In the genomic region with DNA sequence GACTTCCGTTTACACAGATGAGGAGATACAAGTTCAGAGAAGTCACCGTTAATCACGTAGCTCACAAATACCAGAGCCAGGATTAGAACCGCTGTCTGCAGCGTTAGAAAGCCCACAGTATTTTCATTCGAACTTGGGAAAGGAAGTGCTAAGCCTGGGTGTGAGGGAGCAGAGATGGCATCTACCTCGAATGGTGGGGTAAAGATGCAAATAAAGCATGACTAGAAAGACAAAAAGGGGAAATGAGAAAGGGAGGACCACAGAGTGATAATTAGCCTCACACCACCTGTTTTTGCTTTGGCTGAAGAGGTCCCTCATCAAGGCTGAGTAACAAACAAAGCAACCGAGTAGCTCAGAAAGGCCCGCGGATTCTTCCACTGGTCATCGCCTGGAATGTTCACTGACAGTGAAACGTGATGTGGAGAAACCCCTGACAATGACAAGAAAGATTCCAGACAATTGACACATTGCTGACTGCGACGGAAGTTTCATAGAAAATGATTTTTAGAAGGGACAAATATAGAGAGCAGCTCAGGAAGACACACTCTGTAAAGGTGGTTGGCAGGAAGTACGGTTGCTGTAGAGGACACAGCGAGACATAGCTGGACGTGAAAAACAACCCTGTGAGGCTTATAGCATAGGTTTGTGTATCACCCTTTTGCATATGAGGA, we compare ENCODE assay signal across 1 cellular context.
TF ChIP-seq lines count a peak whose summit lies in the region.

No MANE protein-coding gene starts in this region.

TF ChIP-seq in GM12878, 131 proteins besides CTCF, POLR2A, EP300 and RAD21 (continued from another document and continues in another):
- TF ChIP-seq IRF5 (IDR thresholded peaks at IDR 0.05; ENCODE audit: borderline replicate concordance) (no peak), GABPA (IDR thresholded peaks at IDR 0.05; ENCODE audit: low read depth) (no peak; the same call in 1 of the 2 replicates), ZSCAN29 (IDR thresholded peaks at IDR 0.05) (peak; percentile 54; the same call in 1 of the 2 replicates), ZBTB4 (CRISPR knock-in tag; IDR thresholded peaks at IDR 0.05) (no peak), REST (IDR thresholded peaks at IDR 0.05; ENCODE audit: low read depth, low read length) (no peak; the same call in 1 of the 2 replicates), PAX5 (IDR thresholded peaks at IDR 0.05; ENCODE audit: borderline replicate concordance, low read depth, low read length) (peak; percentile 85), ETV6 (conservative IDR thresholded peaks at IDR 0.05 in 1 of 2, IDR thresholded peaks at IDR 0.05 in 1 of 2; ENCODE audit: borderline replicate concordance in 1 of 2, low read depth in 1 of 2) (peak in 1 of 2 experiments; percentile 70; a peak in 2 of 4 replicates), CHD2 (IDR thresholded peaks at IDR 0.05; ENCODE audit: borderline replicate concordance, low read depth, low read length) (peak; percentile 73), STAT1 (conservative IDR thresholded peaks at IDR 0.05) (no peak; the same call in 1 of the 2 replicates), RELB (IDR thresholded peaks at IDR 0.05; ENCODE audit: low read depth) (peak; percentile 92), HDGF (IDR thresholded peaks at IDR 0.05) (peak; percentile 59; the same call in 1 of the 2 replicates), NR2C1 (IDR thresholded peaks at IDR 0.05) (no peak), IRF3 (IDR thresholded peaks at IDR 0.05) (no peak), SIN3A (IDR thresholded peaks at IDR 0.05; ENCODE audit: low read depth, low read length) (no peak), CHD4 (IDR thresholded peaks at IDR 0.05) (0 out of 2 replicates have a peak, but pooled peaks have one; percentile 32)
- TF ChIP-seq, protein P1, sequence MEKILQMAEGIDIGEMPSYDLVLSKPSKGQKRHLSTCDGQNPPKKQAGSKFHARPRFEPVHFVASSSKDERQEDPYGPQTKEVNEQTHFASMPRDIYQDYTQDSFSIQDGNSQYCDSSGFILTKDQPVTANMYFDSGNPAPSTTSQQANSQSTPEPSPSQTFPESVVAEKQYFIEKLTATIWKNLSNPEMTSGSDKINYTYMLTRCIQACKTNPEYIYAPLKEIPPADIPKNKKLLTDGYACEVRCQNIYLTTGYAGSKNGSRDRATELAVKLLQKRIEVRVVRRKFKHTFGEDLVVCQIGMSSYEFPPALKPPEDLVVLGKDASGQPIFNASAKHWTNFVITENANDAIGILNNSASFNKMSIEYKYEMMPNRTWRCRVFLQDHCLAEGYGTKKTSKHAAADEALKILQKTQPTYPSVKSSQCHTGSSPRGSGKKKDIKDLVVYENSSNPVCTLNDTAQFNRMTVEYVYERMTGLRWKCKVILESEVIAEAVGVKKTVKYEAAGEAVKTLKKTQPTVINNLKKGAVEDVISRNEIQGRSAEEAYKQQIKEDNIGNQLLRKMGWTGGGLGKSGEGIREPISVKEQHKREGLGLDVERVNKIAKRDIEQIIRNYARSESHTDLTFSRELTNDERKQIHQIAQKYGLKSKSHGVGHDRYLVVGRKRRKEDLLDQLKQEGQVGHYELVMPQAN (conservative IDR thresholded peaks at IDR 0.05) = 0 out of 2 replicates have a peak, but pooled peaks have one; percentile 58
- TF ChIP-seq, protein P2, sequence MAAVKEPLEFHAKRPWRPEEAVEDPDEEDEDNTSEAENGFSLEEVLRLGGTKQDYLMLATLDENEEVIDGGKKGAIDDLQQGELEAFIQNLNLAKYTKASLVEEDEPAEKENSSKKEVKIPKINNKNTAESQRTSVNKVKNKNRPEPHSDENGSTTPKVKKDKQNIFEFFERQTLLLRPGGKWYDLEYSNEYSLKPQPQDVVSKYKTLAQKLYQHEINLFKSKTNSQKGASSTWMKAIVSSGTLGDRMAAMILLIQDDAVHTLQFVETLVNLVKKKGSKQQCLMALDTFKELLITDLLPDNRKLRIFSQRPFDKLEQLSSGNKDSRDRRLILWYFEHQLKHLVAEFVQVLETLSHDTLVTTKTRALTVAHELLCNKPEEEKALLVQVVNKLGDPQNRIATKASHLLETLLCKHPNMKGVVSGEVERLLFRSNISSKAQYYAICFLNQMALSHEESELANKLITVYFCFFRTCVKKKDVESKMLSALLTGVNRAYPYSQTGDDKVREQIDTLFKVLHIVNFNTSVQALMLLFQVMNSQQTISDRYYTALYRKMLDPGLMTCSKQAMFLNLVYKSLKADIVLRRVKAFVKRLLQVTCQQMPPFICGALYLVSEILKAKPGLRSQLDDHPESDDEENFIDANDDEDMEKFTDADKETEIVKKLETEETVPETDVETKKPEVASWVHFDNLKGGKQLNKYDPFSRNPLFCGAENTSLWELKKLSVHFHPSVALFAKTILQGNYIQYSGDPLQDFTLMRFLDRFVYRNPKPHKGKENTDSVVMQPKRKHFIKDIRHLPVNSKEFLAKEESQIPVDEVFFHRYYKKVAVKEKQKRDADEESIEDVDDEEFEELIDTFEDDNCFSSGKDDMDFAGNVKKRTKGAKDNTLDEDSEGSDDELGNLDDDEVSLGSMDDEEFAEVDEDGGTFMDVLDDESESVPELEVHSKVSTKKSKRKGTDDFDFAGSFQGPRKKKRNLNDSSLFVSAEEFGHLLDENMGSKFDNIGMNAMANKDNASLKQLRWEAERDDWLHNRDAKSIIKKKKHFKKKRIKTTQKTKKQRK (IDR thresholded peaks at IDR 0.05; ENCODE audit: low read depth, low read length) = no peak
- TF ChIP-seq, protein P3, sequence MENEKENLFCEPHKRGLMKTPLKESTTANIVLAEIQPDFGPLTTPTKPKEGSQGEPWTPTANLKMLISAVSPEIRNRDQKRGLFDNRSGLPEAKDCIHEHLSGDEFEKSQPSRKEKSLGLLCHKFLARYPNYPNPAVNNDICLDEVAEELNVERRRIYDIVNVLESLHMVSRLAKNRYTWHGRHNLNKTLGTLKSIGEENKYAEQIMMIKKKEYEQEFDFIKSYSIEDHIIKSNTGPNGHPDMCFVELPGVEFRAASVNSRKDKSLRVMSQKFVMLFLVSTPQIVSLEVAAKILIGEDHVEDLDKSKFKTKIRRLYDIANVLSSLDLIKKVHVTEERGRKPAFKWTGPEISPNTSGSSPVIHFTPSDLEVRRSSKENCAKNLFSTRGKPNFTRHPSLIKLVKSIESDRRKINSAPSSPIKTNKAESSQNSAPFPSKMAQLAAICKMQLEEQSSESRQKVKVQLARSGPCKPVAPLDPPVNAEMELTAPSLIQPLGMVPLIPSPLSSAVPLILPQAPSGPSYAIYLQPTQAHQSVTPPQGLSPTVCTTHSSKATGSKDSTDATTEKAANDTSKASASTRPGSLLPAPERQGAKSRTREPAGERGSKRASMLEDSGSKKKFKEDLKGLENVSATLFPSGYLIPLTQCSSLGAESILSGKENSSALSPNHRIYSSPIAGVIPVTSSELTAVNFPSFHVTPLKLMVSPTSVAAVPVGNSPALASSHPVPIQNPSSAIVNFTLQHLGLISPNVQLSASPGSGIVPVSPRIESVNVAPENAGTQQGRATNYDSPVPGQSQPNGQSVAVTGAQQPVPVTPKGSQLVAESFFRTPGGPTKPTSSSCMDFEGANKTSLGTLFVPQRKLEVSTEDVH (IDR thresholded peaks at IDR 0.05; ENCODE audit: low read depth, partially characterized antibody) = peak; percentile 42
- TF ChIP-seq, protein P4, sequence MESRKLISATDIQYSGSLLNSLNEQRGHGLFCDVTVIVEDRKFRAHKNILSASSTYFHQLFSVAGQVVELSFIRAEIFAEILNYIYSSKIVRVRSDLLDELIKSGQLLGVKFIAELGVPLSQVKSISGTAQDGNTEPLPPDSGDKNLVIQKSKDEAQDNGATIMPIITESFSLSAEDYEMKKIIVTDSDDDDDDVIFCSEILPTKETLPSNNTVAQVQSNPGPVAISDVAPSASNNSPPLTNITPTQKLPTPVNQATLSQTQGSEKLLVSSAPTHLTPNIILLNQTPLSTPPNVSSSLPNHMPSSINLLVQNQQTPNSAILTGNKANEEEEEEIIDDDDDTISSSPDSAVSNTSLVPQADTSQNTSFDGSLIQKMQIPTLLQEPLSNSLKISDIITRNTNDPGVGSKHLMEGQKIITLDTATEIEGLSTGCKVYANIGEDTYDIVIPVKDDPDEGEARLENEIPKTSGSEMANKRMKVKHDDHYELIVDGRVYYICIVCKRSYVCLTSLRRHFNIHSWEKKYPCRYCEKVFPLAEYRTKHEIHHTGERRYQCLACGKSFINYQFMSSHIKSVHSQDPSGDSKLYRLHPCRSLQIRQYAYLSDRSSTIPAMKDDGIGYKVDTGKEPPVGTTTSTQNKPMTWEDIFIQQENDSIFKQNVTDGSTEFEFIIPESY (IDR thresholded peaks at IDR 0.05) = peak; percentile 75; the same call in 1 of the 2 replicates
- TF ChIP-seq, protein P5, sequence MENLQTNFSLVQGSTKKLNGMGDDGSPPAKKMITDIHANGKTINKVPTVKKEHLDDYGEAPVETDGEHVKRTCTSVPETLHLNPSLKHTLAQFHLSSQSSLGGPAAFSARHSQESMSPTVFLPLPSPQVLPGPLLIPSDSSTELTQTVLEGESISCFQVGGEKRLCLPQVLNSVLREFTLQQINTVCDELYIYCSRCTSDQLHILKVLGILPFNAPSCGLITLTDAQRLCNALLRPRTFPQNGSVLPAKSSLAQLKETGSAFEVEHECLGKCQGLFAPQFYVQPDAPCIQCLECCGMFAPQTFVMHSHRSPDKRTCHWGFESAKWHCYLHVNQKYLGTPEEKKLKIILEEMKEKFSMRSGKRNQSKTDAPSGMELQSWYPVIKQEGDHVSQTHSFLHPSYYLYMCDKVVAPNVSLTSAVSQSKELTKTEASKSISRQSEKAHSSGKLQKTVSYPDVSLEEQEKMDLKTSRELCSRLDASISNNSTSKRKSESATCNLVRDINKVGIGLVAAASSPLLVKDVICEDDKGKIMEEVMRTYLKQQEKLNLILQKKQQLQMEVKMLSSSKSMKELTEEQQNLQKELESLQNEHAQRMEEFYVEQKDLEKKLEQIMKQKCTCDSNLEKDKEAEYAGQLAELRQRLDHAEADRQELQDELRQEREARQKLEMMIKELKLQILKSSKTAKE (IDR thresholded peaks at IDR 0.05; ENCODE audit: low read depth, poor library complexity, severe bottlenecking) = peak; percentile 85
